1 cellular context compared by ENCODE assay signal in the genomic region with DNA sequence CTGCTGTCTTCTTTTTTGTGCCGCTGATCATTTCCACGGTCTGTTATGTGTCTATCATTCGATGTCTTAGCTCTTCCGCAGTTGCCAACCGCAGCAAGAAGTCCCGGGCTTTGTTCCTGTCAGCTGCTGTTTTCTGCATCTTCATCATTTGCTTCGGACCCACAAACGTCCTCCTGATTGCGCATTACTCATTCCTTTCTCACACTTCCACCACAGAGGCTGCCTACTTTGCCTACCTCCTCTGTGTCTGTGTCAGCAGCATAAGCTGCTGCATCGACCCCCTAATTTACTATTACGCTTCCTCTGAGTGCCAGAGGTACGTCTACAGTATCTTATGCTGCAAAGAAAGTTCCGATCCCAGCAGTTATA.
TF ChIP-seq lines count a peak whose summit lies in the region.

No MANE protein-coding gene starts in this region.

TF ChIP-seq in GM12878, 131 proteins besides CTCF, POLR2A, EP300 and RAD21 (continued from another document and continues in another):
- TF ChIP-seq, protein P1, sequence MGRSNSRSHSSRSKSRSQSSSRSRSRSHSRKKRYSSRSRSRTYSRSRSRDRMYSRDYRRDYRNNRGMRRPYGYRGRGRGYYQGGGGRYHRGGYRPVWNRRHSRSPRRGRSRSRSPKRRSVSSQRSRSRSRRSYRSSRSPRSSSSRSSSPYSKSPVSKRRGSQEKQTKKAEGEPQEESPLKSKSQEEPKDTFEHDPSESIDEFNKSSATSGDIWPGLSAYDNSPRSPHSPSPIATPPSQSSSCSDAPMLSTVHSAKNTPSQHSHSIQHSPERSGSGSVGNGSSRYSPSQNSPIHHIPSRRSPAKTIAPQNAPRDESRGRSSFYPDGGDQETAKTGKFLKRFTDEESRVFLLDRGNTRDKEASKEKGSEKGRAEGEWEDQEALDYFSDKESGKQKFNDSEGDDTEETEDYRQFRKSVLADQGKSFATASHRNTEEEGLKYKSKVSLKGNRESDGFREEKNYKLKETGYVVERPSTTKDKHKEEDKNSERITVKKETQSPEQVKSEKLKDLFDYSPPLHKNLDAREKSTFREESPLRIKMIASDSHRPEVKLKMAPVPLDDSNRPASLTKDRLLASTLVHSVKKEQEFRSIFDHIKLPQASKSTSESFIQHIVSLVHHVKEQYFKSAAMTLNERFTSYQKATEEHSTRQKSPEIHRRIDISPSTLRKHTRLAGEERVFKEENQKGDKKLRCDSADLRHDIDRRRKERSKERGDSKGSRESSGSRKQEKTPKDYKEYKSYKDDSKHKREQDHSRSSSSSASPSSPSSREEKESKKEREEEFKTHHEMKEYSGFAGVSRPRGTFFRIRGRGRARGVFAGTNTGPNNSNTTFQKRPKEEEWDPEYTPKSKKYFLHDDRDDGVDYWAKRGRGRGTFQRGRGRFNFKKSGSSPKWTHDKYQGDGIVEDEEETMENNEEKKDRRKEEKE (IDR thresholded peaks at IDR 0.05): no peak
- TF ChIP-seq CHD2 (IDR thresholded peaks at IDR 0.05; ENCODE audit: borderline replicate concordance, low read depth, low read length) (peak; percentile 91), BMI1 (IDR thresholded peaks at IDR 0.05; ENCODE audit: borderline replicate concordance) (peak; percentile 88), ETV6 (conservative IDR thresholded peaks at IDR 0.05 in 1 of 2, IDR thresholded peaks at IDR 0.05 in 1 of 2; ENCODE audit: borderline replicate concordance in 1 of 2, low read depth in 1 of 2) (peak in 1 of 2 experiments; percentile 90; a peak in 2 of 4 replicates), NFXL1 (IDR thresholded peaks at IDR 0.05; ENCODE audit: borderline replicate concordance) (no peak), NFIC (IDR thresholded peaks at IDR 0.05; ENCODE audit: low read depth, low read length) (peak; percentile 87), ASH2L (IDR thresholded peaks at IDR 0.05; ENCODE audit: borderline replicate concordance, low read depth) (no peak), WRNIP1 (IDR thresholded peaks at IDR 0.05; ENCODE audit: borderline replicate concordance, low read depth, low read length) (peak; percentile 66), STAT3 (IDR thresholded peaks at IDR 0.05; ENCODE audit: low read depth, low read length) (peak; percentile 88), ZNF384 (IDR thresholded peaks at IDR 0.05; ENCODE audit: borderline replicate concordance, low read depth, low read length) (no peak; the same call in 1 of the 2 replicates), NFYA (IDR thresholded peaks at IDR 0.05; ENCODE audit: borderline replicate concordance, low read depth, low read length) (no peak), FOXM1 (IDR thresholded peaks at IDR 0.05; ENCODE audit: low read depth, low read length) (peak; percentile 88), CBFB (IDR thresholded peaks at IDR 0.05; ENCODE audit: low read depth) (peak; percentile 96), TAF1 (IDR thresholded peaks at IDR 0.05; ENCODE audit: borderline replicate concordance, low read depth, low read length) (no peak), TBL1XR1 (IDR thresholded peaks at IDR 0.05; ENCODE audit: low read depth, low read length) (peak; percentile 91), ZNF274 (IDR thresholded peaks at IDR 0.05; ENCODE audit: insufficient read depth, insufficient read length) (no peak), SREBF1 (IDR thresholded peaks at IDR 0.05; ENCODE audit: low read length) (peak; percentile 86), CBX5 (IDR thresholded peaks at IDR 0.05; ENCODE audit: low read depth) (peak; percentile 83; the same call in 1 of the 2 replicates), CHD1 (IDR thresholded peaks at IDR 0.05; ENCODE audit: low read depth, low read length) (no peak), PAX8 (IDR thresholded peaks at IDR 0.05) (no peak), CREM (IDR thresholded peaks at IDR 0.05; ENCODE audit: low read depth) (peak; percentile 83), GABPA (IDR thresholded peaks at IDR 0.05; ENCODE audit: low read depth) (peak; percentile 58), KAT2A (conservative IDR thresholded peaks at IDR 0.05; ENCODE audit: control insufficient read depth, low read depth, low read length) (no peak), RBBP5 (conservative IDR thresholded peaks at IDR 0.05) (no peak)
- TF ChIP-seq, protein P2, sequence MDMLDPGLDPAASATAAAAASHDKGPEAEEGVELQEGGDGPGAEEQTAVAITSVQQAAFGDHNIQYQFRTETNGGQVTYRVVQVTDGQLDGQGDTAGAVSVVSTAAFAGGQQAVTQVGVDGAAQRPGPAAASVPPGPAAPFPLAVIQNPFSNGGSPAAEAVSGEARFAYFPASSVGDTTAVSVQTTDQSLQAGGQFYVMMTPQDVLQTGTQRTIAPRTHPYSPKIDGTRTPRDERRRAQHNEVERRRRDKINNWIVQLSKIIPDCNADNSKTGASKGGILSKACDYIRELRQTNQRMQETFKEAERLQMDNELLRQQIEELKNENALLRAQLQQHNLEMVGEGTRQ (IDR thresholded peaks at IDR 0.05; ENCODE audit: borderline replicate concordance, low read depth, low read length): no peak; the same call in 1 of the 2 replicates
- TF ChIP-seq, protein P3, sequence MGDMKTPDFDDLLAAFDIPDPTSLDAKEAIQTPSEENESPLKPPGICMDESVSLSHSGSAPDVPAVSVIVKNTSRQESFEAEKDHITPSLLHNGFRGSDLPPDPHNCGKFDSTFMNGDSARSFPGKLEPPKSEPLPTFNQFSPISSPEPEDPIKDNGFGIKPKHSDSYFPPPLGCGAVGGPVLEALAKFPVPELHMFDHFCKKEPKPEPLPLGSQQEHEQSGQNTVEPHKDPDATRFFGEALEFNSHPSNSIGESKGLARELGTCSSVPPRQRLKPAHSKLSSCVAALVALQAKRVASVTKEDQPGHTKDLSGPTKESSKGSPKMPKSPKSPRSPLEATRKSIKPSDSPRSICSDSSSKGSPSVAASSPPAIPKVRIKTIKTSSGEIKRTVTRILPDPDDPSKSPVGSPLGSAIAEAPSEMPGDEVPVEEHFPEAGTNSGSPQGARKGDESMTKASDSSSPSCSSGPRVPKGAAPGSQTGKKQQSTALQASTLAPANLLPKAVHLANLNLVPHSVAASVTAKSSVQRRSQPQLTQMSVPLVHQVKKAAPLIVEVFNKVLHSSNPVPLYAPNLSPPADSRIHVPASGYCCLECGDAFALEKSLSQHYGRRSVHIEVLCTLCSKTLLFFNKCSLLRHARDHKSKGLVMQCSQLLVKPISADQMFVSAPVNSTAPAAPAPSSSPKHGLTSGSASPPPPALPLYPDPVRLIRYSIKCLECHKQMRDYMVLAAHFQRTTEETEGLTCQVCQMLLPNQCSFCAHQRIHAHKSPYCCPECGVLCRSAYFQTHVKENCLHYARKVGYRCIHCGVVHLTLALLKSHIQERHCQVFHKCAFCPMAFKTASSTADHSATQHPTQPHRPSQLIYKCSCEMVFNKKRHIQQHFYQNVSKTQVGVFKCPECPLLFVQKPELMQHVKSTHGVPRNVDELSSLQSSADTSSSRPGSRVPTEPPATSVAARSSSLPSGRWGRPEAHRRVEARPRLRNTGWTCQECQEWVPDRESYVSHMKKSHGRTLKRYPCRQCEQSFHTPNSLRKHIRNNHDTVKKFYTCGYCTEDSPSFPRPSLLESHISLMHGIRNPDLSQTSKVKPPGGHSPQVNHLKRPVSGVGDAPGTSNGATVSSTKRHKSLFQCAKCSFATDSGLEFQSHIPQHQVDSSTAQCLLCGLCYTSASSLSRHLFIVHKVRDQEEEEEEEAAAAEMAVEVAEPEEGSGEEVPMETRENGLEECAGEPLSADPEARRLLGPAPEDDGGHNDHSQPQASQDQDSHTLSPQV (IDR thresholded peaks at IDR 0.05): no peak
- TF ChIP-seq, protein P4, sequence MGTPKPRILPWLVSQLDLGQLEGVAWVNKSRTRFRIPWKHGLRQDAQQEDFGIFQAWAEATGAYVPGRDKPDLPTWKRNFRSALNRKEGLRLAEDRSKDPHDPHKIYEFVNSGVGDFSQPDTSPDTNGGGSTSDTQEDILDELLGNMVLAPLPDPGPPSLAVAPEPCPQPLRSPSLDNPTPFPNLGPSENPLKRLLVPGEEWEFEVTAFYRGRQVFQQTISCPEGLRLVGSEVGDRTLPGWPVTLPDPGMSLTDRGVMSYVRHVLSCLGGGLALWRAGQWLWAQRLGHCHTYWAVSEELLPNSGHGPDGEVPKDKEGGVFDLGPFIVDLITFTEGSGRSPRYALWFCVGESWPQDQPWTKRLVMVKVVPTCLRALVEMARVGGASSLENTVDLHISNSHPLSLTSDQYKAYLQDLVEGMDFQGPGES (IDR thresholded peaks at IDR 0.05): no peak
- TF ChIP-seq, protein P5, sequence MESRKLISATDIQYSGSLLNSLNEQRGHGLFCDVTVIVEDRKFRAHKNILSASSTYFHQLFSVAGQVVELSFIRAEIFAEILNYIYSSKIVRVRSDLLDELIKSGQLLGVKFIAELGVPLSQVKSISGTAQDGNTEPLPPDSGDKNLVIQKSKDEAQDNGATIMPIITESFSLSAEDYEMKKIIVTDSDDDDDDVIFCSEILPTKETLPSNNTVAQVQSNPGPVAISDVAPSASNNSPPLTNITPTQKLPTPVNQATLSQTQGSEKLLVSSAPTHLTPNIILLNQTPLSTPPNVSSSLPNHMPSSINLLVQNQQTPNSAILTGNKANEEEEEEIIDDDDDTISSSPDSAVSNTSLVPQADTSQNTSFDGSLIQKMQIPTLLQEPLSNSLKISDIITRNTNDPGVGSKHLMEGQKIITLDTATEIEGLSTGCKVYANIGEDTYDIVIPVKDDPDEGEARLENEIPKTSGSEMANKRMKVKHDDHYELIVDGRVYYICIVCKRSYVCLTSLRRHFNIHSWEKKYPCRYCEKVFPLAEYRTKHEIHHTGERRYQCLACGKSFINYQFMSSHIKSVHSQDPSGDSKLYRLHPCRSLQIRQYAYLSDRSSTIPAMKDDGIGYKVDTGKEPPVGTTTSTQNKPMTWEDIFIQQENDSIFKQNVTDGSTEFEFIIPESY (IDR thresholded peaks at IDR 0.05): no peak; the same call in 1 of the 2 replicates
- TF ChIP-seq, protein P6, sequence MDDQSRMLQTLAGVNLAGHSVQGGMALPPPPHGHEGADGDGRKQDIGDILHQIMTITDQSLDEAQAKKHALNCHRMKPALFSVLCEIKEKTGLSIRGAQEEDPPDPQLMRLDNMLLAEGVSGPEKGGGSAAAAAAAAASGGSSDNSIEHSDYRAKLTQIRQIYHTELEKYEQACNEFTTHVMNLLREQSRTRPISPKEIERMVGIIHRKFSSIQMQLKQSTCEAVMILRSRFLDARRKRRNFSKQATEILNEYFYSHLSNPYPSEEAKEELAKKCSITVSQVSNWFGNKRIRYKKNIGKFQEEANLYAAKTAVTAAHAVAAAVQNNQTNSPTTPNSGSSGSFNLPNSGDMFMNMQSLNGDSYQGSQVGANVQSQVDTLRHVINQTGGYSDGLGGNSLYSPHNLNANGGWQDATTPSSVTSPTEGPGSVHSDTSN (IDR thresholded peaks at IDR 0.05; ENCODE audit: insufficient replicate concordance, low read depth, low read length): peak; percentile 80
- TF ChIP-seq, protein P7, sequence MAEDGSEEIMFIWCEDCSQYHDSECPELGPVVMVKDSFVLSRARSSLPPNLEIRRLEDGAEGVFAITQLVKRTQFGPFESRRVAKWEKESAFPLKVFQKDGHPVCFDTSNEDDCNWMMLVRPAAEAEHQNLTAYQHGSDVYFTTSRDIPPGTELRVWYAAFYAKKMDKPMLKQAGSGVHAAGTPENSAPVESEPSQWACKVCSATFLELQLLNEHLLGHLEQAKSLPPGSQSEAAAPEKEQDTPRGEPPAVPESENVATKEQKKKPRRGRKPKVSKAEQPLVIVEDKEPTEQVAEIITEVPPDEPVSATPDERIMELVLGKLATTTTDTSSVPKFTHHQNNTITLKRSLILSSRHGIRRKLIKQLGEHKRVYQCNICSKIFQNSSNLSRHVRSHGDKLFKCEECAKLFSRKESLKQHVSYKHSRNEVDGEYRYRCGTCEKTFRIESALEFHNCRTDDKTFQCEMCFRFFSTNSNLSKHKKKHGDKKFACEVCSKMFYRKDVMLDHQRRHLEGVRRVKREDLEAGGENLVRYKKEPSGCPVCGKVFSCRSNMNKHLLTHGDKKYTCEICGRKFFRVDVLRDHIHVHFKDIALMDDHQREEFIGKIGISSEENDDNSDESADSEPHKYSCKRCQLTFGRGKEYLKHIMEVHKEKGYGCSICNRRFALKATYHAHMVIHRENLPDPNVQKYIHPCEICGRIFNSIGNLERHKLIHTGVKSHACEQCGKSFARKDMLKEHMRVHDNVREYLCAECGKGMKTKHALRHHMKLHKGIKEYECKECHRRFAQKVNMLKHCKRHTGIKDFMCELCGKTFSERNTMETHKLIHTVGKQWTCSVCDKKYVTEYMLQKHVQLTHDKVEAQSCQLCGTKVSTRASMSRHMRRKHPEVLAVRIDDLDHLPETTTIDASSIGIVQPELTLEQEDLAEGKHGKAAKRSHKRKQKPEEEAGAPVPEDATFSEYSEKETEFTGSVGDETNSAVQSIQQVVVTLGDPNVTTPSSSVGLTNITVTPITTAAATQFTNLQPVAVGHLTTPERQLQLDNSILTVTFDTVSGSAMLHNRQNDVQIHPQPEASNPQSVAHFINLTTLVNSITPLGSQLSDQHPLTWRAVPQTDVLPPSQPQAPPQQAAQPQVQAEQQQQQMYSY (CRISPR knock-in tag; IDR thresholded peaks at IDR 0.05): no peak
- TF ChIP-seq, protein P8, sequence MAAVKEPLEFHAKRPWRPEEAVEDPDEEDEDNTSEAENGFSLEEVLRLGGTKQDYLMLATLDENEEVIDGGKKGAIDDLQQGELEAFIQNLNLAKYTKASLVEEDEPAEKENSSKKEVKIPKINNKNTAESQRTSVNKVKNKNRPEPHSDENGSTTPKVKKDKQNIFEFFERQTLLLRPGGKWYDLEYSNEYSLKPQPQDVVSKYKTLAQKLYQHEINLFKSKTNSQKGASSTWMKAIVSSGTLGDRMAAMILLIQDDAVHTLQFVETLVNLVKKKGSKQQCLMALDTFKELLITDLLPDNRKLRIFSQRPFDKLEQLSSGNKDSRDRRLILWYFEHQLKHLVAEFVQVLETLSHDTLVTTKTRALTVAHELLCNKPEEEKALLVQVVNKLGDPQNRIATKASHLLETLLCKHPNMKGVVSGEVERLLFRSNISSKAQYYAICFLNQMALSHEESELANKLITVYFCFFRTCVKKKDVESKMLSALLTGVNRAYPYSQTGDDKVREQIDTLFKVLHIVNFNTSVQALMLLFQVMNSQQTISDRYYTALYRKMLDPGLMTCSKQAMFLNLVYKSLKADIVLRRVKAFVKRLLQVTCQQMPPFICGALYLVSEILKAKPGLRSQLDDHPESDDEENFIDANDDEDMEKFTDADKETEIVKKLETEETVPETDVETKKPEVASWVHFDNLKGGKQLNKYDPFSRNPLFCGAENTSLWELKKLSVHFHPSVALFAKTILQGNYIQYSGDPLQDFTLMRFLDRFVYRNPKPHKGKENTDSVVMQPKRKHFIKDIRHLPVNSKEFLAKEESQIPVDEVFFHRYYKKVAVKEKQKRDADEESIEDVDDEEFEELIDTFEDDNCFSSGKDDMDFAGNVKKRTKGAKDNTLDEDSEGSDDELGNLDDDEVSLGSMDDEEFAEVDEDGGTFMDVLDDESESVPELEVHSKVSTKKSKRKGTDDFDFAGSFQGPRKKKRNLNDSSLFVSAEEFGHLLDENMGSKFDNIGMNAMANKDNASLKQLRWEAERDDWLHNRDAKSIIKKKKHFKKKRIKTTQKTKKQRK (IDR thresholded peaks at IDR 0.05; ENCODE audit: low read depth, low read length): no peak
